14 cellular contexts compared by ENCODE assay signal in the genomic region with DNA sequence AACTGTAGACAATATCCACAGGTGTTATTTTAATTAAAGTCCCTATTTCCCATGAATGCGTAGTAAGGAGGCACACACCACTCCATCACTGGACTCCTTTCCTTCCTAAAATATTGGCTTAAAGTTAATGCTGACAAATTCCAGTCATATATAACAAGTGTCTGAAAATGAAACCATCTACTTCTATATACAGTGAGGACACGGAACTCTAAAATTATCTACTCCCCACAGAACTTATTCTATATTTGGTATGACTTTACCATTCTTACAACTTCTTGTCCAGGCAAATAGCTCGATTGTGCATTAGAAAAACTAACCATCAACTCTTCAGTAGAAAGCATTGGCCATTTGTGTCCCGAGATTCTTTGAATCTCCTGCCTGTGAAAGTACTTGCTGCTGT.
DNase-seq lines count a peak whose midpoint lies in the region; ATAC-seq and TF ChIP-seq lines count a peak whose summit lies in the region.
"Had no signal": no experiment of that assay in that cellular context is flagged by ENCODE, and none has a peak within 500 bp of the region (broad histone marks: within the 10 kb centered on the region; RNA-seq: fewer than 3 reads in every experiment).

No MANE protein-coding gene starts in this region.

- intact Hi-C loops in testis (cut with DNase I; ENCODE audit: low total_unique reads) = no loop called here

- H3K9me3 ChIP-seq in testis = no peaks in the 10 kb centered on the region

- no peak for TF ChIP-seq CTCF in testis (IDR thresholded peaks at IDR 0.05)

- DNase-seq in NCI-H2196 treated with DMSO at 0.1 percent for 48 hours (lab: John Stamatoyannopoulos, UW; ENCODE audit: unreplicated experiment) (no peak), testis (no peak), NCI-H526 treated with DMSO at 0.1 percent for 48 hours (lab: John Stamatoyannopoulos, UW) (no peak), NCI-H1694 treated with DMSO at 0.1 percent for 48 hours (lab: John Stamatoyannopoulos, UW) (no peak)
- DNase-seq: activated CD4-positive, alpha-beta T cell treated with anti-CD3 and anti-CD28 coated beads for 36 hours; anterior cingulate cortex; DND-41; NCI-H446 treated with DMSO at 0.1 percent for 48 hours; stimulated activated naive CD8-positive, alpha-beta T cell treated with anti-CD3 and anti-CD28 coated beads, Interleukin-15, Interleukin-2, amounts not matched to agents 100 U/mL and 50 U/mL, for 24 hours had no signal

- H3K4me1 ChIP-seq in testis = no peaks in the 10 kb centered on the region

- H3K27ac ChIP-seq in testis = no peak overlapping the region

- no peaks in the 10 kb centered on the region for H3K36me3 ChIP-seq in testis (ENCODE audit: low read depth, missing control alignments)

- WGBS in testis, 2 donors = 67 to 68% methylated on average over 4 of the region's 4 CpGs

- no peak overlapping the region for H3K4me3 ChIP-seq in testis

- ATAC-seq in GM18498 (IDR thresholded peaks at IDR 0.05; ENCODE audit: unreplicated experiment) (peak; percentile 77), GM21360 (IDR thresholded peaks at IDR 0.05; ENCODE audit: unreplicated experiment) (peak; percentile 73), HG02938 (IDR thresholded peaks at IDR 0.05; ENCODE audit: unreplicated experiment) (peak; percentile 71), HG03575 (IDR thresholded peaks at IDR 0.05; ENCODE audit: extremely low read depth, insufficient number of reproducible peaks, low FRiP score, unreplicated experiment) (peak; percentile 63)
- ATAC-seq: activated CD4-positive, alpha-beta T cell treated with anti-CD3 and anti-CD28 coated beads for 36 hours; sciatic nerve; stimulated activated naive CD8-positive, alpha-beta T cell treated with anti-CD3 and anti-CD28 coated beads, Interleukin-15, Interleukin-2, amounts not matched to agents 100 U/mL and 50 U/mL, for 24 hours had no signal

- H3K27me3 ChIP-seq in testis = no peaks in the 10 kb centered on the region

- no peak for TF ChIP-seq POLR2A in testis (IDR thresholded peaks at IDR 0.05)
